ENCODE assay signal across 16 cellular contexts in the genomic region with DNA sequence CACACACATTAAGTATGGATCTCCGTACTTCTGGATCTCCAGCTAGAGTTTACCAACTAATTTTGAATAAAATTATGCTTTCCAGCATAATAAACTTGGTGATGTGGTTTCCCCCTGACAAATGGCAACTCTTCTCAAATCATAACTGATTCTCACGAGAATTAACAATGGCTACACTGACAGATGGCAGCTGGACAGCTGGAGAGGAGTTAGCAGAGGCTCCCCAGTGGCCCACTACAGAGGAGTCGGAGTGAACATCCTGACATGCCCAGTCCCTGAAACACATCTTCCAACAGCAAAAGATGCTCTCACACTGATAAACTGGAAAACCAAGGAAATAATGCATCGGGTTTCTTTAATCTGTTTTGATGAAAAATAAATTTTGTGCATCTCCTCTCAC.
DNase-seq lines count a peak whose midpoint lies in the region; ATAC-seq and TF ChIP-seq lines count a peak whose summit lies in the region.
"Had no signal": no experiment of that assay in that cellular context is flagged by ENCODE, and none has a peak within 500 bp of the region (broad histone marks: within the 10 kb centered on the region; RNA-seq: fewer than 3 reads in every experiment).

No MANE protein-coding gene starts in this region.

- no peak overlapping the region for H2BK15ac ChIP-seq in neuronal stem cell (ENCODE audit: low read length)

- H3K36me3 ChIP-seq in WERI-Rb-1: peaks cover 59% of the 10 kb centered on the region
- no peaks in the 10 kb centered on the region for H3K36me3 ChIP-seq in neuronal stem cell (replicated peaks in 1 of 2; ENCODE audit: control insufficient read depth in 2 of 2, insufficient read depth in 2 of 2, low read length in 2 of 2)
- H3K36me3 ChIP-seq: BLaER1 had no signal

- H3K18ac ChIP-seq in neuronal stem cell (ENCODE audit: low read length): no peak overlapping the region

- no CpG with 5 or more reads among the region's 4 CpGs for WGBS in neuronal stem cell (ENCODE audit: extremely low coverage in 2 of 2, insufficient read length in 2 of 2, insufficient replicate concordance in 1 of 2), 2 donors

- H3K9ac ChIP-seq in neuronal stem cell (ENCODE audit: low read depth, low read length, poor library complexity): no peak overlapping the region
- H3K9ac ChIP-seq: BLaER1 had no signal

- H3K23ac ChIP-seq in neuronal stem cell (ENCODE audit: low read depth, low read length, poor library complexity): no peak overlapping the region

- no peak overlapping the region for H3K14ac ChIP-seq in neuronal stem cell (ENCODE audit: low read length)

- H3K4ac ChIP-seq in neuronal stem cell (ENCODE audit: low read length): no peak overlapping the region

- no peaks in the 10 kb centered on the region for H3K9me3 ChIP-seq in WERI-Rb-1 (ENCODE audit: severe bottlenecking)
- no peaks in the 10 kb centered on the region for H3K9me3 ChIP-seq in neuronal stem cell (replicated peaks in 1 of 2; ENCODE audit: control insufficient read depth in 2 of 2, insufficient read depth in 1 of 2, low read depth in 1 of 2, low read length in 2 of 2)
- H3K9me3 ChIP-seq: BLaER1 had no signal

- H3K79me1 ChIP-seq in neuronal stem cell (ENCODE audit: low read depth, low read length): no peaks in the 10 kb centered on the region

- ATAC-seq in HG02642 (IDR thresholded peaks at IDR 0.05; ENCODE audit: poor library complexity, unreplicated experiment): no peak
- ATAC-seq: GM12878, GM23338 had no signal

- DNase-seq in DMS 273 (lab: John Stamatoyannopoulos, UW; ENCODE audit: unreplicated experiment) (peak; percentile 54), DMS 273 treated with DMSO at 0.1 percent for 48 hours (lab: John Stamatoyannopoulos, UW) (no peak), NCI-H82 (lab: John Stamatoyannopoulos, UW) (peak; percentile 49), WERI-Rb-1 (peak; percentile 45), neuronal stem cell (ENCODE audit: low spot score) (no peak), NCI-H510A treated with DMSO at 0.1 percent for 48 hours (lab: John Stamatoyannopoulos, UW) (no peak), NOMO-1 treated with dmso at 0.1 percent for 144 hours (lab: John Stamatoyannopoulos, UW; ENCODE audit: unreplicated experiment) (no peak)
- DNase-seq: AML-193; CD8-positive, alpha-beta memory T cell; DMS79; H7 had no signal

- no peak overlapping the region for H2BK12ac ChIP-seq in neuronal stem cell (ENCODE audit: low read length)

- H2BK120ac ChIP-seq in neuronal stem cell (ENCODE audit: low read depth, low read length): no peak overlapping the region

- no peak overlapping the region for H2AK5ac ChIP-seq in neuronal stem cell (ENCODE audit: low read depth, low read length)

- no peaks in the 10 kb centered on the region for H3K4me1 ChIP-seq in neuronal stem cell (ENCODE audit: control insufficient read depth in 2 of 2, insufficient read depth in 1 of 2, low read depth in 1 of 2, low read length in 2 of 2)
- H3K4me1 ChIP-seq: BLaER1 had no signal

- H3K4me3 ChIP-seq in WERI-Rb-1 (ENCODE audit: low read depth, low read length) (no peak overlapping the region), neuronal stem cell (ENCODE audit: low read length in 2 of 2) (no peak overlapping the region)
- H3K4me3 ChIP-seq: BLaER1, GM12878, GM23338 had no signal

- TF ChIP-seq CTCF in WERI-Rb-1 (IDR thresholded peaks at IDR 0.05; ENCODE audit: low read depth, low read length): no peak

- H2AFZ ChIP-seq in neuronal stem cell (ENCODE audit: low read length): peak overlapping the region; percentile 38
- H2AFZ ChIP-seq: GM23338 had no signal

- no peak overlapping the region for H3K27ac ChIP-seq in WERI-Rb-1
- no peak overlapping the region for H3K27ac ChIP-seq in neuronal stem cell (replicated peaks; ENCODE audit: low read length)
- H3K27ac ChIP-seq: 22Rv1, BLaER1 had no signal

- H2BK5ac ChIP-seq in neuronal stem cell (ENCODE audit: low read length): no peak overlapping the region

- H4K91ac ChIP-seq in neuronal stem cell (ENCODE audit: low read depth, low read length, poor library complexity): no peak overlapping the region

- H3K27me3 ChIP-seq in WERI-Rb-1 (ENCODE audit: insufficient read depth, low read depth, severe bottlenecking) (no peaks in the 10 kb centered on the region), neuronal stem cell (ENCODE audit: control insufficient read depth in 3 of 3, insufficient read depth in 3 of 3, low read depth in 1 of 3, low read length in 3 of 3) (peaks cover 0 to 2% (median 0%) of the 10 kb centered on the region in 3 experiments)
- H3K27me3 ChIP-seq: BLaER1 had no signal

- H4K8ac ChIP-seq in neuronal stem cell (ENCODE audit: low read depth, low read length): no peak overlapping the region

- no peak overlapping the region for H3K4me2 ChIP-seq in neuronal stem cell (ENCODE audit: insufficient read depth, low read length, poor library complexity, severe bottlenecking)
- H3K4me2 ChIP-seq: BLaER1, GM23338 had no signal

Comparison
In these comparisons a context has a peak if more than half of its experiments do, and no peak if none do; other contexts are left out.
1. DNase-seq: peak in DMS 273 (single experiment), NCI-H82 (single experiment) and WERI-Rb-1 (single experiment); none in DMS 273 treated with DMSO at 0.1 percent for 48 hours (single experiment), neuronal stem cell (single experiment), NCI-H510A treated with DMSO at 0.1 percent for 48 hours (single experiment) and NOMO-1 treated with dmso at 0.1 percent for 144 hours (single experiment).